ENCODE assay signal across 22 cellular contexts in the genomic region with DNA sequence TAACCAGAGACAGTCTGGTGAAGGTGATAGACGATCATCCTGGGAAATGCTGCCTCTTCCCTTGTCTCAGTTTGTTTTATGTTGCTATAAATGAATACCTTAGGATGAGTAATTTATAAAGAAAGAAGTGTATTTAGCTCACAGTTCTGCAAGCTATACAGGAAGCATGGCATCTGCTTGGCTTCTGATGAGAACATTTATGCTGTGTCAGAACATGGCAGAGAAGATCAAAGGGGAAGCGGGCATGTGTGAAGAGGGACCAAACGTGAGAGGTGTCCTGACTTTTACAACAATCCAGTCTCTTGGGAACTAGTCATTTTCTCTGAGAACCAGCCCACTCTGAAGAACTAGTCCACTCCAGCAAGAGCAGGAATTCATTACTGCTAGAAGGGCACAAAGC. TPM values are rescaled to one million over a fixed set of nuclear protein-coding genes. Genes with fewer than 3 reads are reported as not detected.
DNase-seq lines count a peak whose midpoint lies in the region; ATAC-seq and TF ChIP-seq lines count a peak whose summit lies in the region.
"Had no signal": no experiment of that assay in that cellular context is flagged by ENCODE, and none has a peak within 500 bp of the region (broad histone marks: within the 10 kb centered on the region; RNA-seq: fewer than 3 reads in every experiment).

No MANE protein-coding gene starts in this region.

- H3K9ac ChIP-seq in mammary epithelial cell (ENCODE audit: insufficient read depth, low read length), result no peak overlapping the region
- H3K9ac ChIP-seq: neural progenitor cell had no signal

- in situ Hi-C loops in mammary epithelial cell (cut with MboI; ENCODE audit: low sequenced_read_pairs in 2 of 2), result no loop called here

- DNase-seq in mammary epithelial cell, result peak; percentile 11
- DNase-seq in MCF 10A (ENCODE audit: unreplicated experiment), result no peak
- DNase-seq in WTC11 (ENCODE audit: low spot score), result no peak
- DNase-seq in stimulated activated effector memory CD8-positive, alpha-beta T cell treated with anti-CD3 and anti-CD28 coated beads, Interleukin-12 subunit alpha, Interleukin-12 subunit beta, amount 100 ng/mL, for 72 hours (ENCODE audit: low spot score in 2 of 2), result no peak
- no peak for DNase-seq in Ammon's horn (ENCODE audit: low spot score)
- DNase-seq in thyroid gland, result no peak
- DNase-seq: activated B cell treated with CpG ODN at 0.5 μM for 24 hours; BE2C; colonic mucosa; DMS153; left cardiac atrium; MG63; NCI-H2029; NCI-H524; psoas muscle; SHP77 treated with DMSO at 0.1 percent for 48 hours; stimulated activated CD8-positive, alpha-beta memory T cell treated with anti-CD3 and anti-CD28 coated beads, Interleukin-4, amount 100 ng/mL, for 48 hours; T-helper 17 cell; testis had no signal

- H3K4me1 ChIP-seq in mammary epithelial cell (ENCODE audit: insufficient read depth, low read length) (no peaks in the 10 kb centered on the region), thyroid gland (no peaks in the 10 kb centered on the region)
- H3K4me1 ChIP-seq: BE2C, colonic mucosa, testis had no signal

- WGBS in mammary epithelial cell (ENCODE audit: low coverage, missing lambda C conversion rate), result 52% methylated on average over 3 of the region's 3 CpGs
- WGBS in thyroid gland, 2 donors, result 72 to 73% methylated on average over 3 of the region's 3 CpGs

- no peaks in the 10 kb centered on the region for H3K36me3 ChIP-seq in mammary epithelial cell (ENCODE audit: insufficient read depth, low read length)
- no peaks in the 10 kb centered on the region for H3K36me3 ChIP-seq in thyroid gland
- H3K36me3 ChIP-seq: BE2C, colonic mucosa, MG63, neural progenitor cell had no signal

- H3K9me3 ChIP-seq in mammary epithelial cell (replicated peaks; ENCODE audit: insufficient read depth, low read length) (no peaks in the 10 kb centered on the region), thyroid gland (no peaks in the 10 kb centered on the region)
- H3K9me3 ChIP-seq: BE2C, colonic mucosa, MG63, psoas muscle, testis had no signal

- H3K36me3 Mint-ChIP-seq in MCF 10A (ENCODE audit: insufficient read depth, unreplicated experiment), result peaks cover 4% of the 10 kb centered on the region
- H3K36me3 Mint-ChIP-seq in WTC11, result no peaks in the 10 kb centered on the region
- H3K36me3 Mint-ChIP-seq in stimulated activated effector memory CD8-positive, alpha-beta T cell treated with anti-CD3 and anti-CD28 coated beads, Interleukin-12 subunit alpha, Interleukin-12 subunit beta, amount 100 ng/mL, for 72 hours, result no peaks in the 10 kb centered on the region

- H3K4me3 Mint-ChIP-seq in MCF 10A (ENCODE audit: unreplicated experiment) (no peak overlapping the region), WTC11 (no peak overlapping the region)
- H3K4me3 Mint-ChIP-seq in stimulated activated effector memory CD8-positive, alpha-beta T cell treated with anti-CD3 and anti-CD28 coated beads, Interleukin-12 subunit alpha, Interleukin-12 subunit beta, amount 100 ng/mL, for 72 hours, result peak overlapping the region; percentile 44
- H3K4me3 Mint-ChIP-seq: activated B cell treated with CpG ODN at 0.5 μM for 24 hours, neural progenitor cell, T-helper 17 cell had no signal

- CTCF ChIA-PET in mammary epithelial cell (lab: Charles Lee; ENCODE audit: low non-redundant PET), result interaction anchor here (0.5 kb wide), 1 partner anchor 36 kb away, joined by 5 read pairs; no protein-coding TSS in a partner anchor
- CTCF ChIA-PET in MCF 10A (lab: Yijun Ruan, JAX), result interaction anchor here (0.6 to 1.3 kb wide), 3 partner anchors 116 to 538 kb away, joined by 3 to 5 read pairs (median 5); partner anchors contain the start of gene EOMES
- CTCF ChIA-PET in WTC11 (lab: Charles Lee), result no interaction called here

- no peaks in the 10 kb centered on the region for H4K20me1 ChIP-seq in mammary epithelial cell (ENCODE audit: insufficient read depth, low read length)

- H3K27ac Mint-ChIP-seq in MCF 10A (ENCODE audit: low read depth, unreplicated experiment) (no peak overlapping the region), WTC11 (0 out of 2 replicates have a peak overlapping the region, but pooled peaks have one; percentile 9)
- H3K27ac Mint-ChIP-seq in stimulated activated effector memory CD8-positive, alpha-beta T cell treated with anti-CD3 and anti-CD28 coated beads, Interleukin-12 subunit alpha, Interleukin-12 subunit beta, amount 100 ng/mL, for 72 hours, result peak overlapping the region; percentile 87
- H3K27ac Mint-ChIP-seq: activated B cell treated with CpG ODN at 0.5 μM for 24 hours, neural progenitor cell, T-helper 17 cell had no signal

- intact Hi-C loops in mammary epithelial cell (cut with micrococcal nuclease), result no loop called here
- intact Hi-C loops in MCF 10A (cut with micrococcal nuclease), result no loop called here
- intact Hi-C loops in thyroid gland (cut with DNase I), result no loop called here

- no peak overlapping the region for H3K4me3 ChIP-seq in mammary epithelial cell (replicated peaks in 1 of 3; ENCODE audit: insufficient read depth in 1 of 3, low read depth in 2 of 3, low read length in 3 of 3)
- no peak overlapping the region for H3K4me3 ChIP-seq in thyroid gland (replicated peaks in 1 of 3)
- H3K4me3 ChIP-seq: colonic mucosa, MG63, neural progenitor cell, psoas muscle, testis had no signal

- TF ChIP-seq CTCF in mammary epithelial cell (conservative IDR thresholded peaks at IDR 0.05 in 1 of 2, IDR thresholded peaks at IDR 0.05 in 1 of 2; ENCODE audit: extremely low read depth in 1 of 2, insufficient read depth in 1 of 2, low read depth in 1 of 2, low read length in 2 of 2) (no peak), MCF 10A (IDR thresholded peaks at IDR 0.05; ENCODE audit: unreplicated experiment) (no peak), WTC11 (IDR thresholded peaks at IDR 0.05) (no peak), thyroid gland (IDR thresholded peaks at IDR 0.05) (no peak)

- H3K4me1 Mint-ChIP-seq in MCF 10A (ENCODE audit: insufficient read depth, unreplicated experiment) (peaks cover 17% of the 10 kb centered on the region), WTC11 (peaks cover 62% of the 10 kb centered on the region)
- peaks cover 69% of the 10 kb centered on the region for H3K4me1 Mint-ChIP-seq in stimulated activated effector memory CD8-positive, alpha-beta T cell treated with anti-CD3 and anti-CD28 coated beads, Interleukin-12 subunit alpha, Interleukin-12 subunit beta, amount 100 ng/mL, for 72 hours

- TF ChIP-seq POLR2A in thyroid gland (IDR thresholded peaks at IDR 0.05), result no peak

- H3K27ac ChIP-seq in mammary epithelial cell (ENCODE audit: insufficient read depth, low read depth, low read length) (no peak overlapping the region), thyroid gland (no peak overlapping the region)
- H3K27ac ChIP-seq: colonic mucosa, neural progenitor cell, psoas muscle, testis had no signal

- ATAC-seq in HG02885 (IDR thresholded peaks at IDR 0.05; ENCODE audit: poor library complexity, unreplicated experiment) (peak; percentile 50), WTC11 (no peak), HG03521 (IDR thresholded peaks at IDR 0.05; ENCODE audit: unreplicated experiment) (no peak)
- peak; percentile 57 for ATAC-seq in stimulated activated effector memory CD8-positive, alpha-beta T cell treated with anti-CD3 and anti-CD28 coated beads, Interleukin-12 subunit alpha, Interleukin-12 subunit beta, amount 100 ng/mL, for 72 hours
- ATAC-seq: left cardiac atrium, psoas muscle, T-helper 17 cell had no signal

- BruUV-seq in mammary epithelial cell (replicated peaks; lab: Mats Ljungman, UMichigan) (no TSS peak), MCF 10A (replicated peaks; lab: Mats Ljungman, UMichigan) (no TSS peak)

- peaks cover 69% of the 10 kb centered on the region for H3K79me2 ChIP-seq in mammary epithelial cell (ENCODE audit: insufficient read depth, low read length)

- H2AFZ ChIP-seq in mammary epithelial cell (ENCODE audit: low read depth, low read length), result no peak overlapping the region
- H2AFZ ChIP-seq: neural progenitor cell had no signal

- H3K27me3 Mint-ChIP-seq in MCF 10A (ENCODE audit: insufficient read depth, unreplicated experiment) (no peaks in the 10 kb centered on the region), WTC11 (ENCODE audit: low read depth) (no peaks in the 10 kb centered on the region)
- H3K27me3 Mint-ChIP-seq: activated B cell treated with CpG ODN at 0.5 μM for 24 hours, T-helper 17 cell had no signal

- dilution Hi-C loops in mammary epithelial cell (cut with HindIII; ENCODE audit: low sequenced_read_pairs), result no loop called here

- H3K9me3 Mint-ChIP-seq in MCF 10A (ENCODE audit: unreplicated experiment) (no peaks in the 10 kb centered on the region), WTC11 (no peaks in the 10 kb centered on the region)
- no peaks in the 10 kb centered on the region for H3K9me3 Mint-ChIP-seq in stimulated activated effector memory CD8-positive, alpha-beta T cell treated with anti-CD3 and anti-CD28 coated beads, Interleukin-12 subunit alpha, Interleukin-12 subunit beta, amount 100 ng/mL, for 72 hours
- H3K9me3 Mint-ChIP-seq: activated B cell treated with CpG ODN at 0.5 μM for 24 hours had no signal

- H3K27me3 ChIP-seq in mammary epithelial cell (ENCODE audit: insufficient read depth, low read length), result no peaks in the 10 kb centered on the region
- no peaks in the 10 kb centered on the region for H3K27me3 ChIP-seq in thyroid gland
- H3K27me3 ChIP-seq: BE2C, colonic mucosa, MG63, neural progenitor cell, testis had no signal

- POLR2A ChIA-PET in MCF 10A (lab: Yijun Ruan, JAX), result interaction anchor here (1.0 kb wide), 1 partner anchor 9 kb away, joined by 5 read pairs; no protein-coding TSS in a partner anchor
- POLR2A ChIA-PET in WTC11 (lab: Charles Lee), result no interaction called here

- H3K4me2 ChIP-seq in mammary epithelial cell (ENCODE audit: insufficient read depth, low read depth, low read length), result no peak overlapping the region
- H3K4me2 ChIP-seq: neural progenitor cell had no signal

TF ChIP-seq in WTC11, 78 proteins besides CTCF, POLR2A, EP300 and RAD21 (continues in another document):
- TF ChIP-seq TEAD1 (CRISPR knock-in tag; IDR thresholded peaks at IDR 0.05), result no peak
- TF ChIP-seq ZNF219 (CRISPR knock-in tag; IDR thresholded peaks at IDR 0.05; ENCODE audit: borderline replicate concordance), result no peak
- no peak for TF ChIP-seq MLX (CRISPR knock-in tag; IDR thresholded peaks at IDR 0.05)

RNA-seq across cellular contexts. Expression of gene CMC1, which starts 9.6 kb away (rescaled TPM):
- total RNA-seq in mammary epithelial cell, result 10 to 100 TPM in 1 of 2 donors, 1 to 10 TPM in 1; 5.2 to 19.3 TPM
- 21.4 TPM for polyA plus RNA-seq in mammary epithelial cell
- not detected for polyA minus RNA-seq in mammary epithelial cell
- 31.9 and 35.4 TPM in 2 replicates for total RNA-seq in MCF 10A (2022)
- total RNA-seq in WTC11 (2021), result 25.3 to 29.6 TPM (median 26.4 TPM) in 3 replicates
- total RNA-seq in thyroid gland, result 10 to 100 TPM in 2 of 4 donors, 1 to 10 TPM in 2; 3.0 to 22.7 (median 8.3) TPM

Comparison
In these comparisons a context has a peak if more than half of its experiments do, and no peak if none do; other contexts are left out.
1. ATAC-seq: peak in HG02885 (single experiment) and stimulated activated effector memory CD8-positive, alpha-beta T cell treated with anti-CD3 and anti-CD28 coated beads, Interleukin-12 subunit alpha, Interleukin-12 subunit beta, amount 100 ng/mL, for 72 hours (single experiment); none in WTC11 (single experiment) and HG03521 (single experiment).